ENCODE assay signal across 8 cellular contexts in the genomic region with DNA sequence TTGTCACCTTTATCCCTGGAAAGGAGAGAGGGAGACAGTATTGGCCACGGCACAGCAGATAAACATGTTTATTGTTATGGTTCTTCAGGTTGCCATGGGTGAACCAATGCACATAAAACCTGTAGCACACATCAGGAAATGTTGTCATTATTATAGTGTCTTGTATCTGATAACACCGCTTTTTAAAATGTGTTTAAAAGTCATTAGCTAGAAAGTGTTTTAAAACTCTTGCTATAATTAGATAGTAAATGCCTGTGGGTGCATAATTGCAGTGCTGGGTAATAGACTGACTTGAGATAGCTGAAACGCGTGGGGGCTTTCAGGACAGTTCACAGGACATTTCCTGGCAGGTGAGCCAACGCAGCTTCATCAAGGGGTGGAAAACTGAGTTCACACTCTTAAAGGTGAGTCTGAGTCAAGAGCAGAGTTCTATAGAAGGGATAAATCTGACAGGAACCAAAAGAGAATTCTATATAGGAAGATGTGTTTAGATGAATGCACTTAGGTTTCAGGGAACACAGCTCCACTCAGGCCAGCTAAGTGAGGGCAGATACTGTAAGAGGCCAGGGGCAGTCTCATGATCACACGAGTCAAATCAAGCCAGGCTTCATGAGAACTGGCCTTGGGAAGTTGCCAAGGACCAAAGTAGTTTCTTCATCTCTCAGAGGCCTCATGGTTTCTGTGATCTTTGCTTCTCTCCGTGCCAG. TPM values are rescaled to one million over a fixed set of nuclear protein-coding genes. Genes with fewer than 3 reads are reported as not detected.
DNase-seq lines count a peak whose midpoint lies in the region; ATAC-seq and TF ChIP-seq lines count a peak whose summit lies in the region.

No MANE protein-coding gene starts in this region.

- peaks cover 0 to 30% (median 13%) of the 10 kb centered on the region in 4 donors for H3K4me1 ChIP-seq in tibial nerve

- TF ChIP-seq POLR2A in tibial nerve (IDR thresholded peaks at IDR 0.05), result no peak

- no peaks in the 10 kb centered on the region for H3K27me3 ChIP-seq in tibial nerve
- H3K27me3 ChIP-seq in MG63, result no peaks in the 10 kb centered on the region

- H3K36me3 ChIP-seq in tibial nerve, result no peaks in the 10 kb centered on the region
- H3K36me3 ChIP-seq in MG63, result no peaks in the 10 kb centered on the region

- DNase-seq in Right ventricle myocardium inferior (ENCODE audit: missing footprints) (no peak), cardiac septum (ENCODE audit: low spot score) (no peak), amniotic epithelial cell (ENCODE audit: low read depth) (peak; percentile 94), islet precursor cell (peak; percentile 60), tibial nerve (ENCODE audit: low spot score in 2 of 2) (peak in 1 of 2 donors; percentile 39), MG63 (no peak), NCI-H1694 (lab: John Stamatoyannopoulos, UW) (no peak)
- no peak for DNase-seq in activated CD8-positive, alpha-beta memory T cell treated with anti-CD3 and anti-CD28 coated beads, Interleukin-2, amount 50 U/mL, for 4 hours

- peak; percentile 90 for ATAC-seq in Right ventricle myocardium inferior

- peak in 1 of 2 donors; percentile 47 for TF ChIP-seq EP300 in tibial nerve (IDR thresholded peaks at IDR 0.05)

- H3K4me3 ChIP-seq in tibial nerve (no peak overlapping the region), MG63 (no peak overlapping the region)

- H3K9me3 ChIP-seq in tibial nerve (no peaks in the 10 kb centered on the region), MG63 (no peaks in the 10 kb centered on the region)

- peak overlapping the region; percentile 41 to 97 (median 70) for H3K27ac ChIP-seq in tibial nerve

- WGBS in tibial nerve, 2 donors, result 60 to 64% methylated on average over 7 of the region's 7 CpGs

- intact Hi-C loops in Right ventricle myocardium inferior (cut with DNase I) (loop anchor here (1.0 to 5.0 kb wide), 3 partner anchors 36 to 100 kb away; partner anchors contain the start of genes EBLN2 and PPP4R2), cardiac septum (cut with DNase I) (loop anchor here (5.0 kb wide), 1 partner anchor 36 kb away; the partner anchor contains the start of gene PPP4R2)

- no peak for TF ChIP-seq CTCF in tibial nerve (IDR thresholded peaks at IDR 0.05)

RNA-seq across cellular contexts. Expression of gene PPP4R2, which starts 35.6 kb away (rescaled TPM):
- total RNA-seq in Right ventricle myocardium inferior, result 52.8 TPM
- 46.6 TPM for total RNA-seq in cardiac septum
- 100 to 1,000 TPM in 1 of 4 donors, 10 to 100 TPM in 3; 72.9 to 134 (median 80.6) TPM for total RNA-seq in tibial nerve
- total RNA-seq in MG63 (2014; rRNA removed; shearing (Covaris generic); ENCODE audit: low replicate concordance), result 18.9 and 26.4 TPM in 2 replicates

Comparison
In these comparisons a context has a peak if more than half of its experiments do, and no peak if none do; other contexts are left out.
1. DNase-seq: peak in amniotic epithelial cell (single experiment) and islet precursor cell (single experiment); none in Right ventricle myocardium inferior (single experiment), cardiac septum (single experiment), MG63 (single experiment), activated CD8-positive, alpha-beta memory T cell treated with anti-CD3 and anti-CD28 coated beads, Interleukin-2, amount 50 U/mL, for 4 hours (single experiment) and NCI-H1694 (single experiment).